9 cellular contexts compared by ENCODE assay signal in genomic region chr17:39981207-39982068, GRCh38. TPM values are rescaled to one million over a fixed set of nuclear protein-coding genes. Genes with fewer than 3 reads are reported as not detected.
DNase-seq lines count a peak whose midpoint lies in the region; ATAC-seq and TF ChIP-seq lines count a peak whose summit lies in the region.
"Had no signal": no experiment of that assay in that cellular context is flagged by ENCODE, and none has a peak within 500 bp of the region (broad histone marks: within the 10 kb centered on the region; RNA-seq: fewer than 3 reads in every experiment).

No MANE protein-coding gene starts in this region.

- H3K9me3 ChIP-seq in iPS-18c (ENCODE audit: control insufficient read depth, insufficient read depth, low read length): no peaks in the 10 kb centered on the region

- peak overlapping the region; percentile 78 for H3K27ac ChIP-seq in 22Rv1

- peak overlapping the region; percentile 91 for H3K4me3 ChIP-seq in iPS-18c (ENCODE audit: insufficient read depth, low read depth, low read length)

- no peak for DNase-seq in activated naive CD8-positive, alpha-beta T cell treated with anti-CD3 and anti-CD28 coated beads for 36 hours
- no peak for DNase-seq in stimulated activated naive CD8-positive, alpha-beta T cell treated with anti-CD3 and anti-CD28 coated beads, Interleukin-15, amount 100 ng/mL, for 72 hours
- DNase-seq in COLO668 (lab: John Stamatoyannopoulos, UW; ENCODE audit: unreplicated experiment): no peak

- H3K27ac Mint-ChIP-seq in activated naive CD8-positive, alpha-beta T cell treated with anti-CD3 and anti-CD28 coated beads for 36 hours: peak overlapping the region; percentile 91
- H3K27ac Mint-ChIP-seq in stimulated activated naive CD8-positive, alpha-beta T cell treated with anti-CD3 and anti-CD28 coated beads, Interleukin-15, amount 100 ng/mL, for 72 hours: peak overlapping the region; percentile 99 to 100

- H3K27me3 Mint-ChIP-seq in activated naive CD8-positive, alpha-beta T cell treated with anti-CD3 and anti-CD28 coated beads for 36 hours: no peaks in the 10 kb centered on the region
- H3K27me3 Mint-ChIP-seq in stimulated activated naive CD8-positive, alpha-beta T cell treated with anti-CD3 and anti-CD28 coated beads, Interleukin-15, amount 100 ng/mL, for 72 hours: peaks cover 8% of the 10 kb centered on the region

- peak; percentile 3 for ATAC-seq in HG03378 (IDR thresholded peaks at IDR 0.05; ENCODE audit: unreplicated experiment)
- no peak for ATAC-seq in stimulated activated naive CD8-positive, alpha-beta T cell treated with anti-CD3 and anti-CD28 coated beads, Interleukin-15, amount 100 ng/mL, for 72 hours
- ATAC-seq in GM18867 (IDR thresholded peaks at IDR 0.05; ENCODE audit: unreplicated experiment): no peak
- no peak for ATAC-seq in HG02588 (IDR thresholded peaks at IDR 0.05; ENCODE audit: unreplicated experiment)

- TF ChIP-seq CTCF in 22Rv1 (IDR thresholded peaks at IDR 0.05): no peak

- peaks cover 21% of the 10 kb centered on the region for H3K4me1 Mint-ChIP-seq in activated naive CD8-positive, alpha-beta T cell treated with anti-CD3 and anti-CD28 coated beads for 36 hours
- peaks cover 34% of the 10 kb centered on the region for H3K4me1 Mint-ChIP-seq in stimulated activated naive CD8-positive, alpha-beta T cell treated with anti-CD3 and anti-CD28 coated beads, Interleukin-15, amount 100 ng/mL, for 72 hours

- peak overlapping the region; percentile 91 for H3K4me3 Mint-ChIP-seq in activated naive CD8-positive, alpha-beta T cell treated with anti-CD3 and anti-CD28 coated beads for 36 hours
- peak overlapping the region; percentile 91 to 93 for H3K4me3 Mint-ChIP-seq in stimulated activated naive CD8-positive, alpha-beta T cell treated with anti-CD3 and anti-CD28 coated beads, Interleukin-15, amount 100 ng/mL, for 72 hours

- H3K9me3 Mint-ChIP-seq in activated naive CD8-positive, alpha-beta T cell treated with anti-CD3 and anti-CD28 coated beads for 36 hours: no peaks in the 10 kb centered on the region
- no peaks in the 10 kb centered on the region for H3K9me3 Mint-ChIP-seq in stimulated activated naive CD8-positive, alpha-beta T cell treated with anti-CD3 and anti-CD28 coated beads, Interleukin-15, amount 100 ng/mL, for 72 hours

- H3K36me3 Mint-ChIP-seq in activated naive CD8-positive, alpha-beta T cell treated with anti-CD3 and anti-CD28 coated beads for 36 hours: peaks cover 18% of the 10 kb centered on the region

RNA-seq across cellular contexts. Expression of gene PSMD3, which starts 0.8 kb away (rescaled TPM):
- 100 to 1,000 TPM; 173 to 177 TPM for total RNA-seq in activated naive CD8-positive, alpha-beta T cell treated with anti-CD3 and anti-CD28 coated beads for 36 hours

RNA-seq across cellular contexts. Expression of gene GSDMA, which starts 18.6 kb away (rescaled TPM):
- under 1 TPM; 0.14 to 0.16 TPM for total RNA-seq in activated naive CD8-positive, alpha-beta T cell treated with anti-CD3 and anti-CD28 coated beads for 36 hours
- total RNA-seq: glomerular endothelial cell had no signal

RNA-seq across cellular contexts. Expression of gene CSF3, which starts 33.8 kb away (rescaled TPM):
- not detected for total RNA-seq in activated naive CD8-positive, alpha-beta T cell treated with anti-CD3 and anti-CD28 coated beads for 36 hours

RNA-seq across cellular contexts. Expression of gene LRRC3C, which starts 53.9 kb away (rescaled TPM):
- not detected for total RNA-seq in activated naive CD8-positive, alpha-beta T cell treated with anti-CD3 and anti-CD28 coated beads for 36 hours
- total RNA-seq: glomerular endothelial cell had no signal

RNA-seq across cellular contexts. Expression of gene ORMDL3, which starts 54.0 kb away (rescaled TPM):
- total RNA-seq in activated naive CD8-positive, alpha-beta T cell treated with anti-CD3 and anti-CD28 coated beads for 36 hours: 10 to 100 TPM; 59.1 to 62.3 TPM
